In genomic region chrX:41090568-41091238, GRCh38 we compare ENCODE assay signal across 13 cellular contexts. TPM values are rescaled to one million over a fixed set of nuclear protein-coding genes. Genes with fewer than 3 reads are reported as not detected.
DNase-seq lines count a peak whose midpoint lies in the region; ATAC-seq and TF ChIP-seq lines count a peak whose summit lies in the region.
"Had no signal": no experiment of that assay in that cellular context is flagged by ENCODE, and none has a peak within 500 bp of the region (broad histone marks: within the 10 kb centered on the region; RNA-seq: fewer than 3 reads in every experiment).

No MANE protein-coding gene starts in this region.

- DNase-seq in Caco-2 (peak in 1 of 2 experiments; percentile 23), mammary epithelial cell (peak; percentile 48), right lobe of liver (no peak), NCI-H69 (lab: John Stamatoyannopoulos, UW) (no peak), DMS 273 (lab: John Stamatoyannopoulos, UW; ENCODE audit: unreplicated experiment) (no peak)
- DNase-seq: DMS 273 treated with DMSO at 0.1 percent for 48 hours, hypothalamus, Kasumi-1, NCI-H526 treated with DMSO at 0.1 percent for 48 hours, transverse colon had no signal

- TF ChIP-seq CTCF in Caco-2 (IDR thresholded peaks at IDR 0.05; ENCODE audit: insufficient read depth in 1 of 2, low read depth in 1 of 2, low read length in 1 of 2, severe bottlenecking in 1 of 2, unreplicated experiment in 1 of 2), result no peak
- no peak for TF ChIP-seq CTCF in mammary epithelial cell (conservative IDR thresholded peaks at IDR 0.05 in 1 of 2, IDR thresholded peaks at IDR 0.05 in 1 of 2; ENCODE audit: extremely low read depth in 1 of 2, insufficient read depth in 1 of 2, low read depth in 1 of 2, low read length in 2 of 2)
- TF ChIP-seq CTCF in right lobe of liver (IDR thresholded peaks at IDR 0.05), result no peak

- H2AFZ ChIP-seq in mammary epithelial cell (ENCODE audit: low read depth, low read length), result no peak overlapping the region

- peaks cover 100% of the 10 kb centered on the region for H3K79me2 ChIP-seq in mammary epithelial cell (ENCODE audit: insufficient read depth, low read length)

- CTCF ChIA-PET in Caco-2 (lab: Charles Lee) (interaction anchor here (2.0 kb wide), 1 partner anchor 24 kb away, joined by 12 read pairs; no protein-coding TSS in a partner anchor), mammary epithelial cell (lab: Charles Lee; ENCODE audit: low non-redundant PET) (no interaction called here)

- no peak overlapping the region; the same call in 1 of the 2 replicates for H3K9ac ChIP-seq in HUES64 (ENCODE audit: low read depth, low read length)
- H3K9ac ChIP-seq in mammary epithelial cell (ENCODE audit: insufficient read depth, low read length), result no peak overlapping the region

- H3K27ac Mint-ChIP-seq in Caco-2 (ENCODE audit: unreplicated experiment), result peak overlapping the region; percentile 57

- H3K27me3 ChIP-seq in Caco-2 (replicated peaks; ENCODE audit: control insufficient read depth, insufficient read depth, low read length), result no peaks in the 10 kb centered on the region
- H3K27me3 ChIP-seq in HUES64 (ENCODE audit: insufficient read depth, low read length), result no peaks in the 10 kb centered on the region
- H3K27me3 ChIP-seq in mammary epithelial cell (ENCODE audit: insufficient read depth, low read length), result no peaks in the 10 kb centered on the region
- no peaks in the 10 kb centered on the region for H3K27me3 ChIP-seq in right lobe of liver
- H3K27me3 ChIP-seq: transverse colon had no signal

- H3K36me3 Mint-ChIP-seq in Caco-2 (ENCODE audit: insufficient read depth, unreplicated experiment), result peaks cover 10% of the 10 kb centered on the region

- H3K27ac ChIP-seq in HUES64 (ENCODE audit: low read depth, low read length) (no peak overlapping the region), mammary epithelial cell (ENCODE audit: insufficient read depth, low read depth, low read length) (no peak overlapping the region), right lobe of liver (peak overlapping the region; percentile 11 to 56 (median 33))
- H3K27ac ChIP-seq: transverse colon had no signal

- POLR2A ChIA-PET in Caco-2 (lab: Charles Lee), result interaction anchor here (0.6 to 0.7 kb wide), 2 partner anchors 12 to 19 kb away, joined by 3 read pairs; no protein-coding TSS in a partner anchor

- H3K27me3 Mint-ChIP-seq in Caco-2 (ENCODE audit: insufficient read depth, unreplicated experiment), result no peaks in the 10 kb centered on the region

- 66% methylated on average over 4 of the region's 5 CpGs for WGBS in HUES64
- WGBS in mammary epithelial cell (ENCODE audit: low coverage, missing lambda C conversion rate), result 79% methylated on average over 5 of the region's 5 CpGs
- WGBS in right lobe of liver (ENCODE audit: insufficient coverage, low coverage, low lambda C conversion rate, missing lambda C conversion rate), result 37% methylated on average over 5 of the region's 5 CpGs

- peak overlapping the region; percentile 6 for H3K4me2 ChIP-seq in mammary epithelial cell (ENCODE audit: insufficient read depth, low read depth, low read length)

- dilution Hi-C loops in mammary epithelial cell (cut with HindIII; ENCODE audit: low sequenced_read_pairs), result no loop called here

- H3K4me1 ChIP-seq in Caco-2, result peaks cover 27% of the 10 kb centered on the region
- peaks cover 31% of the 10 kb centered on the region for H3K4me1 ChIP-seq in HUES64 (ENCODE audit: insufficient read depth, low read length)
- H3K4me1 ChIP-seq in mammary epithelial cell (ENCODE audit: insufficient read depth, low read length), result peaks cover 4% of the 10 kb centered on the region
- H3K4me1 ChIP-seq in right lobe of liver, result peaks cover 0 to 50% (median 5%) of the 10 kb centered on the region in 4 donors

- H3K4me3 ChIP-seq in Caco-2 (ENCODE audit: low read depth, low read length) (no peak overlapping the region), HUES64 (ENCODE audit: low read length) (peak overlapping the region; percentile 80), mammary epithelial cell (replicated peaks in 1 of 3; ENCODE audit: insufficient read depth in 1 of 3, low read depth in 2 of 3, low read length in 3 of 3) (no peak overlapping the region), right lobe of liver (no peak overlapping the region)
- H3K4me3 ChIP-seq: transverse colon had no signal

- no peaks in the 10 kb centered on the region for H3K9me3 Mint-ChIP-seq in Caco-2 (ENCODE audit: unreplicated experiment)

- peaks cover 2% of the 10 kb centered on the region for H4K20me1 ChIP-seq in mammary epithelial cell (ENCODE audit: insufficient read depth, low read length)

- TF ChIP-seq POLR2A in right lobe of liver (IDR thresholded peaks at IDR 0.05), result no peak

- no peaks in the 10 kb centered on the region for H3K36me3 ChIP-seq in Caco-2 (ENCODE audit: control insufficient read depth, insufficient read depth, low read length)
- peaks cover 34% of the 10 kb centered on the region for H3K36me3 ChIP-seq in HUES64 (ENCODE audit: insufficient read depth, low read length)
- no peaks in the 10 kb centered on the region for H3K36me3 ChIP-seq in mammary epithelial cell (ENCODE audit: insufficient read depth, low read length)
- H3K36me3 ChIP-seq in right lobe of liver, result no peaks in the 10 kb centered on the region

- H3K9me3 ChIP-seq in Caco-2 (no peaks in the 10 kb centered on the region), HUES64 (ENCODE audit: insufficient read depth, low read depth, low read length) (no peaks in the 10 kb centered on the region), mammary epithelial cell (replicated peaks; ENCODE audit: insufficient read depth, low read length) (no peaks in the 10 kb centered on the region), right lobe of liver (no peaks in the 10 kb centered on the region)
- H3K9me3 ChIP-seq: transverse colon had no signal

- ATAC-seq in right lobe of liver (peak in 2 of 4 donors; percentile 16 to 24), HG03457 (IDR thresholded peaks at IDR 0.05; ENCODE audit: unreplicated experiment) (no peak), GM21825 (IDR thresholded peaks at IDR 0.05; ENCODE audit: unreplicated experiment) (no peak)

- peaks cover 7% of the 10 kb centered on the region for H3K4me1 Mint-ChIP-seq in Caco-2 (ENCODE audit: low read depth, unreplicated experiment)

- in situ Hi-C loops in mammary epithelial cell (cut with MboI; ENCODE audit: low sequenced_read_pairs in 2 of 2), result no loop called here

- peak overlapping the region; percentile 40 for H3K4me3 Mint-ChIP-seq in Caco-2 (ENCODE audit: unreplicated experiment)

- BruUV-seq in Caco-2 (replicated peaks; lab: Mats Ljungman, UMichigan), result no TSS peak
- no TSS peak for BruUV-seq in mammary epithelial cell (replicated peaks; lab: Mats Ljungman, UMichigan)

- intact Hi-C loops in Caco-2 (cut with micrococcal nuclease; ENCODE audit: unreplicated experiment) (no loop called here), mammary epithelial cell (cut with micrococcal nuclease) (no loop called here), right lobe of liver (cut with DNase I) (no loop called here)

RNA-seq across cellular contexts. Expression of gene USP9X, which starts 5.5 kb away (rescaled TPM):
- total RNA-seq in Caco-2 (2022), result 71.5 and 73.7 TPM in 2 replicates
- polyA plus RNA-seq in HUES64 (2013, experiment 1 of 2), result 61.6 TPM
- polyA plus RNA-seq in HUES64 (2013, experiment 2 of 2), result 71.3 TPM
- total RNA-seq in mammary epithelial cell, result 100 to 1,000 TPM in 1 of 2 donors, 10 to 100 TPM in 1; 93.0 to 134 TPM
- polyA plus RNA-seq in mammary epithelial cell, result 19.3 TPM
- polyA minus RNA-seq in mammary epithelial cell, result 427 TPM
- total RNA-seq in right lobe of liver, result 10 to 100 TPM; 53.5 to 76.2 (median 63.1) TPM

Comparison
In these comparisons a context has a peak if more than half of its experiments do, and no peak if none do; other contexts are left out.
1. H3K27ac ChIP-seq: peak in right lobe of liver (3 of 3); none in HUES64 (single experiment) and mammary epithelial cell (single experiment).